26 cellular contexts compared by ENCODE assay signal in the genomic region with DNA sequence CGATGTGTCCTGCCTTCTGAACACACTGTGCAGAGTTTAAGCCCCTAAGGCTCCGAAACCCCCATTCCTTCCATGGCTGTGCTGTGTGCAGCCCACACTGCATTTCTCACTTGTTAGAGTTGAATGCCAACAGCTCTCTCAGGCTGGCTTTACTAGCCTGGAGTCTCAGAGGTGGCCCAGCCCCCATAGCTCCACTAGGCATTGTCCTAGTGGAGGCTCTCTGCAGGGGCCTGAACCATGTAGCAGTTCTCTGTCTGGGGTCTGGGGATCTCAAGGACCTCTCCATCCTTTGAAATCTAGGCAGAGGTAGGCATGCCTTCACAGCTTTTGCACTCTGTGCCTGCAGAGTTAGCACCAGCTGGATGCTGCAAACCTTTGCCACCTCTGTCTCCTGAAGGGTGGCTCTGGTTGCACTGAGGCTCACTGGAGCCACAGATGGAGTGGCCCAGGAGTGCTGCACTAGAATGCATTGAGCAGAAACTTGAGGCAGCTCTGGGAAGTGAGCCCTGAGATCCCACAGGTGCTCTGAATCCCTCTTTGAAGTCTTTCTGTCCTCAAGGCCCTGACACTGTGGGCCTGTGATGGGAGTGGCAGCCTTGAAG.
"Had no signal": no experiment of that assay in that cellular context is flagged by ENCODE, and none has a peak within 500 bp of the region (broad histone marks: within the 10 kb centered on the region; RNA-seq: fewer than 3 reads in every experiment).

No MANE protein-coding gene starts in this region.

- H3K4me3 ChIP-seq: colonic mucosa, esophagus squamous epithelium, neural progenitor cell, prostate gland, right atrium auricular region, smooth muscle cell, thoracic aorta, tibial nerve, upper lobe of left lung, uterus had no signal

- H3K4me3 Mint-ChIP-seq: dendritic cell treated with granulocyte-macrophage colony-stimulating factor and Interleukin-4, amounts not matched to agents 40 ng/mL and 50 ng/mL, for 4 days; naive thymus-derived CD4-positive, alpha-beta T cell; nephron; neural progenitor cell; stimulated activated naive B cell treated with anti-CD40 and anti-IgM and Interleukin-4, amounts not matched to agents 10 μg/mL and 1 μg/mL and 100 μg/mL, for 72 hours; stimulated activated naive CD8-positive, alpha-beta T cell treated with anti-CD3 and anti-CD28 coated beads, Interleukin-15, Interleukin-2, amounts not matched to agents 100 ng/mL and 50 ng/mL, for 24 hours had no signal

- H3K27ac ChIP-seq: colonic mucosa, esophagus squamous epithelium, neural progenitor cell, prostate gland, right atrium auricular region, thoracic aorta, tibial nerve, upper lobe of left lung, uterus had no signal

- H3K36me3 Mint-ChIP-seq: naive thymus-derived CD4-positive, alpha-beta T cell; neural progenitor cell; stimulated activated naive B cell treated with anti-CD40 and anti-IgM and Interleukin-4, amounts not matched to agents 10 μg/mL and 1 μg/mL and 100 μg/mL, for 72 hours had no signal

- H3K27me3 ChIP-seq: colonic mucosa, esophagus squamous epithelium, neural progenitor cell, right atrium auricular region, tibial nerve, upper lobe of left lung, uterus had no signal

- FAIRE-seq: keratinocyte had no signal

- H3K4me1 ChIP-seq: colonic mucosa, esophagus squamous epithelium, prostate gland, right atrium auricular region, tibial nerve, upper lobe of left lung, uterus had no signal

- ATAC-seq: left lobe of liver; naive thymus-derived CD4-positive, alpha-beta T cell; sciatic nerve had no signal

- H3K4me1 Mint-ChIP-seq: naive thymus-derived CD4-positive, alpha-beta T cell; nephron; neural progenitor cell; stimulated activated naive B cell treated with anti-CD40 and anti-IgM and Interleukin-4, amounts not matched to agents 10 μg/mL and 1 μg/mL and 100 μg/mL, for 72 hours had no signal

- H3K27ac Mint-ChIP-seq: dendritic cell treated with granulocyte-macrophage colony-stimulating factor and Interleukin-4, amounts not matched to agents 40 ng/mL and 50 ng/mL, for 4 days; naive thymus-derived CD4-positive, alpha-beta T cell; nephron; neural progenitor cell; stimulated activated naive B cell treated with anti-CD40 and anti-IgM and Interleukin-4, amounts not matched to agents 10 μg/mL and 1 μg/mL and 100 μg/mL, for 72 hours; stimulated activated naive CD8-positive, alpha-beta T cell treated with anti-CD3 and anti-CD28 coated beads, Interleukin-15, Interleukin-2, amounts not matched to agents 100 ng/mL and 50 ng/mL, for 24 hours had no signal

- DNase-seq: colonic mucosa; effector CD8-positive, alpha-beta T cell; erythroblast; esophagus squamous epithelium; foreskin melanocyte; mesenchymal stem cell; midbrain; naive thymus-derived CD4-positive, alpha-beta T cell; nucleus accumbens; stimulated activated CD4-positive, alpha-beta T cell treated with anti-CD3 and anti-CD28 coated beads, Interleukin-2, amount 100 ng/mL, for 24 hours; stimulated activated CD4-positive, alpha-beta T cell treated with anti-CD3 and anti-CD28 coated beads, Interleukin-4, amount 100 ng/mL, for 24 hours; stimulated activated naive B cell treated with anti-CD40 and anti-IgM and Interleukin-4, amounts not matched to agents 10 μg/mL and 1 μg/mL and 100 μg/mL, for 72 hours; upper lobe of left lung; uterus had no signal

- H3K9me3 Mint-ChIP-seq: nephron; neural progenitor cell; stimulated activated naive B cell treated with anti-CD40 and anti-IgM and Interleukin-4, amounts not matched to agents 10 μg/mL and 1 μg/mL and 100 μg/mL, for 72 hours; stimulated activated naive CD8-positive, alpha-beta T cell treated with anti-CD3 and anti-CD28 coated beads, Interleukin-15, Interleukin-2, amounts not matched to agents 100 ng/mL and 50 ng/mL, for 24 hours had no signal

- H3K36me3 ChIP-seq: colonic mucosa, esophagus squamous epithelium, neural progenitor cell, prostate gland, right atrium auricular region, thoracic aorta, tibial nerve, upper lobe of left lung, uterus had no signal

- H3K9me3 ChIP-seq: colonic mucosa, esophagus squamous epithelium, prostate gland, right atrium auricular region, thoracic aorta, tibial nerve, upper lobe of left lung, uterus had no signal
